Comparison of ENCODE assay signal across 11 cellular contexts in the genomic region with DNA sequence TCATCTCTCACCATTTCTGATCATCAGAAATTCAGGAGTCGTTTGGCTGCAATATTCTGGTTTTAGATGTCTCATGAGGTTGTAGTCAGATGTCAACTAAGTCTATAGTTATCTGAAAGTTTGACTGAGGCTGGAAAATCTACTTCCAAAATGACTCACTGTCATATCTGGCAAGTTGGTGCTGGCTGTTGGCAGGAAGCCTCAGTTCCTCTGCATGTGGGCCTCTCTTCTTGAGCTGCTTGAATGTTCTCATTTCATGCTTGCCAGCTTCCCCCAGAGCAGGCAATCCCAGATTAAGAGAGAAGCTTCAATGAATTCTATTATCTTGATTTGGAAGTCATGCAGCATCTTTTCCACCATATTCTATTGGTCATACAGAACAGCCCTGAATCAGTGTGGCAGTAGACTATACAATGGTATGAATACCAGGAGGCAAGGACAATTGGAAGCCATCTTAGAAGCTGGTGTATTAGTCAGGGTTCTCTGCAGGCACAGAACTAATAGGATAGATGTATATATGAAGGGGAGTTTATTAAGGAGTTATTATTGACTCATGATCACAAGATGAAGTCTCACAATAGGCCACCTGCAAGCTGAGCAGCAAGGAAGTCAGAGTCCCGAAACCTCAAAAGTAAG. TPM values are rescaled to one million over a fixed set of nuclear protein-coding genes. Genes with fewer than 3 reads are reported as not detected.
DNase-seq lines count a peak whose midpoint lies in the region; ATAC-seq and TF ChIP-seq lines count a peak whose summit lies in the region.
"Had no signal": no experiment of that assay in that cellular context is flagged by ENCODE, and none has a peak within 500 bp of the region (broad histone marks: within the 10 kb centered on the region; RNA-seq: fewer than 3 reads in every experiment).

No MANE protein-coding gene starts in this region.

- no peaks in the 10 kb centered on the region for H3K27me3 Mint-ChIP-seq in activated CD8-positive, alpha-beta T cell treated with anti-CD3 and anti-CD28 coated beads for 36 hours
- no peaks in the 10 kb centered on the region for H3K27me3 Mint-ChIP-seq in activated CD8-positive, alpha-beta T cell treated with anti-CD3 and anti-CD28 coated beads, Interleukin-2, amount 10 ng/mL, durations not matched to agents 7 days and 5 days (ENCODE audit: low read depth)
- H3K27me3 Mint-ChIP-seq: activated naive CD8-positive, alpha-beta T cell had no signal

- no peak overlapping the region for H3K4me3 ChIP-seq in cardiac fibroblast (replicated peaks in 1 of 2; ENCODE audit: low read depth in 2 of 2, low read length in 2 of 2)
- H3K4me3 ChIP-seq in skeletal muscle cell (ENCODE audit: low read depth, low read length), result no peak overlapping the region
- H3K4me3 ChIP-seq in gastroesophageal sphincter, result no peak overlapping the region
- H3K4me3 ChIP-seq: skin epidermis had no signal

- CTCF ChIA-PET in activated CD8-positive, alpha-beta T cell treated with anti-CD3 and anti-CD28 coated beads for 36 hours (lab: Charles Lee), result interaction anchor here (1.0 to 1.3 kb wide), 2 partner anchors 10 to 76 kb away, joined by 3 to 4 read pairs; no protein-coding TSS in a partner anchor
- CTCF ChIA-PET in activated CD8-positive, alpha-beta T cell treated with anti-CD3 and anti-CD28 coated beads, Interleukin-2, amount 10 ng/mL, durations not matched to agents 7 days and 5 days (lab: Charles Lee), result interaction anchor here (0.9 to 2.5 kb wide), 4 partner anchors 37 to 193 kb away, joined by 3 to 10 read pairs (median 6); no protein-coding TSS in a partner anchor

- no peak for TF ChIP-seq CTCF in activated CD8-positive, alpha-beta T cell treated with anti-CD3 and anti-CD28 coated beads for 36 hours (IDR thresholded peaks at IDR 0.05)
- no peak for TF ChIP-seq CTCF in cardiac fibroblast (IDR thresholded peaks at IDR 0.05; ENCODE audit: low read depth, low read length)
- no peak for TF ChIP-seq CTCF in gastroesophageal sphincter (IDR thresholded peaks at IDR 0.05)

- 76 to 100% methylated on average over 2 of the region's 2 CpGs for WGBS in gastroesophageal sphincter (ENCODE audit: low coverage in 1 of 2), 2 donors

- no peak for TF ChIP-seq POLR2A in gastroesophageal sphincter (IDR thresholded peaks at IDR 0.05)

- intact Hi-C loops in activated CD8-positive, alpha-beta T cell treated with anti-CD3 and anti-CD28 coated beads for 36 hours (cut with micrococcal nuclease), result no loop called here

- TF ChIP-seq EP300 in gastroesophageal sphincter (IDR thresholded peaks at IDR 0.05), result no peak

- H3K4me1 Mint-ChIP-seq in activated CD8-positive, alpha-beta T cell treated with anti-CD3 and anti-CD28 coated beads for 36 hours (ENCODE audit: low read depth), result peaks cover 16% of the 10 kb centered on the region
- H3K4me1 Mint-ChIP-seq in activated CD8-positive, alpha-beta T cell treated with anti-CD3 and anti-CD28 coated beads, Interleukin-2, amount 10 ng/mL, durations not matched to agents 7 days and 5 days (ENCODE audit: low read depth), result peaks cover 16% of the 10 kb centered on the region

- POLR2A ChIA-PET in activated CD8-positive, alpha-beta T cell treated with anti-CD3 and anti-CD28 coated beads for 36 hours (lab: Charles Lee), result interaction anchor here (0.6 kb wide), 1 partner anchor 67 kb away, joined by 4 read pairs; no protein-coding TSS in a partner anchor
- POLR2A ChIA-PET in activated CD8-positive, alpha-beta T cell treated with anti-CD3 and anti-CD28 coated beads, Interleukin-2, amount 10 ng/mL, durations not matched to agents 7 days and 5 days (lab: Charles Lee), result interaction anchor here (1.4 kb wide), 1 partner anchor 72 kb away, joined by 3 read pairs; no protein-coding TSS in a partner anchor

- DNase-seq in activated CD8-positive, alpha-beta T cell treated with anti-CD3 and anti-CD28 coated beads for 36 hours, result peak; percentile 29
- no peak for DNase-seq in activated CD8-positive, alpha-beta T cell treated with anti-CD3 and anti-CD28 coated beads, Interleukin-2, amount 10 ng/mL, durations not matched to agents 7 days and 5 days
- DNase-seq in MV-4-11 (lab: John Stamatoyannopoulos, UW) (peak; percentile 36), cardiac fibroblast (ENCODE audit: low read depth in 2 of 2) (peak; percentile 75 to 88), skeletal muscle cell (ENCODE audit: low read depth) (peak; percentile 45), NAMALWA (ENCODE audit: low spot score) (no peak)
- DNase-seq in stimulated activated CD8-positive, alpha-beta memory T cell treated with anti-CD3 and anti-CD28 coated beads, Interleukin-4, amount 100 ng/mL, for 48 hours, result no peak
- DNase-seq: SIG-M5 had no signal

- no peaks in the 10 kb centered on the region for H3K4me1 ChIP-seq in gastroesophageal sphincter

- H3K27ac Mint-ChIP-seq in activated CD8-positive, alpha-beta T cell treated with anti-CD3 and anti-CD28 coated beads for 36 hours, result no peak overlapping the region
- no peak overlapping the region for H3K27ac Mint-ChIP-seq in activated CD8-positive, alpha-beta T cell treated with anti-CD3 and anti-CD28 coated beads, Interleukin-2, amount 10 ng/mL, durations not matched to agents 7 days and 5 days
- H3K27ac Mint-ChIP-seq: activated naive CD8-positive, alpha-beta T cell had no signal

- H3K9me3 ChIP-seq in gastroesophageal sphincter, result no peaks in the 10 kb centered on the region

- no peaks in the 10 kb centered on the region for H3K36me3 ChIP-seq in gastroesophageal sphincter

- no peaks in the 10 kb centered on the region for H3K27me3 ChIP-seq in gastroesophageal sphincter

- no peaks in the 10 kb centered on the region for H3K36me3 Mint-ChIP-seq in activated CD8-positive, alpha-beta T cell treated with anti-CD3 and anti-CD28 coated beads for 36 hours (ENCODE audit: low read depth)
- no peaks in the 10 kb centered on the region for H3K36me3 Mint-ChIP-seq in activated CD8-positive, alpha-beta T cell treated with anti-CD3 and anti-CD28 coated beads, Interleukin-2, amount 10 ng/mL, durations not matched to agents 7 days and 5 days (ENCODE audit: low read depth)
- H3K36me3 Mint-ChIP-seq: activated naive CD8-positive, alpha-beta T cell had no signal

- H3K9me3 Mint-ChIP-seq in activated CD8-positive, alpha-beta T cell treated with anti-CD3 and anti-CD28 coated beads for 36 hours, result no peaks in the 10 kb centered on the region
- H3K9me3 Mint-ChIP-seq in activated CD8-positive, alpha-beta T cell treated with anti-CD3 and anti-CD28 coated beads, Interleukin-2, amount 10 ng/mL, durations not matched to agents 7 days and 5 days (ENCODE audit: insufficient read depth), result no peaks in the 10 kb centered on the region

- H3K4me3 Mint-ChIP-seq in activated CD8-positive, alpha-beta T cell treated with anti-CD3 and anti-CD28 coated beads for 36 hours, result no peak overlapping the region
- no peak overlapping the region for H3K4me3 Mint-ChIP-seq in activated CD8-positive, alpha-beta T cell treated with anti-CD3 and anti-CD28 coated beads, Interleukin-2, amount 10 ng/mL, durations not matched to agents 7 days and 5 days
- H3K4me3 Mint-ChIP-seq: activated naive CD8-positive, alpha-beta T cell had no signal

- no peak overlapping the region for H3K27ac ChIP-seq in gastroesophageal sphincter
- H3K27ac ChIP-seq: skin epidermis had no signal

- ATAC-seq in activated CD8-positive, alpha-beta T cell treated with anti-CD3 and anti-CD28 coated beads for 36 hours, result peak; percentile 76
- no peak for ATAC-seq in activated CD8-positive, alpha-beta T cell treated with anti-CD3 and anti-CD28 coated beads, Interleukin-2, amount 10 ng/mL, durations not matched to agents 7 days and 5 days
- ATAC-seq in gastroesophageal sphincter, result no peak

RNA-seq across cellular contexts. Expression of gene ELF2, which starts 46.8 kb away (rescaled TPM):
- total RNA-seq in activated CD8-positive, alpha-beta T cell treated with anti-CD3 and anti-CD28 coated beads for 36 hours, result 10 to 100 TPM; 20.1 to 20.4 TPM
- total RNA-seq in activated CD8-positive, alpha-beta T cell treated with anti-CD3 and anti-CD28 coated beads, Interleukin-2, amount 10 ng/mL, durations not matched to agents 7 days and 5 days, result 10 to 100 TPM; 34.3 to 36.3 TPM
- 10 to 100 TPM; 51.2 to 73.0 (median 60.0) TPM for total RNA-seq in gastroesophageal sphincter

RNA-seq across cellular contexts. Expression of gene MGARP, which starts 56.2 kb away (rescaled TPM):
- total RNA-seq in activated CD8-positive, alpha-beta T cell treated with anti-CD3 and anti-CD28 coated beads for 36 hours, result under 1 TPM; 0.22 to 0.32 TPM
- under 1 TPM in 1 of 2 experiments, not detected in 1; 0.26 TPM for total RNA-seq in activated CD8-positive, alpha-beta T cell treated with anti-CD3 and anti-CD28 coated beads, Interleukin-2, amount 10 ng/mL, durations not matched to agents 7 days and 5 days
- total RNA-seq in gastroesophageal sphincter, result 1 to 10 TPM in 3 of 4 donors, under 1 TPM in 1; 0.94 to 6.5 (median 1.7) TPM

Comparison
In these comparisons a context has a peak if more than half of its experiments do, and no peak if none do; other contexts are left out.
1. DNase-seq: peak in activated CD8-positive, alpha-beta T cell treated with anti-CD3 and anti-CD28 coated beads for 36 hours (single experiment), MV-4-11 (single experiment), cardiac fibroblast (2 of 2) and skeletal muscle cell (single experiment); none in activated CD8-positive, alpha-beta T cell treated with anti-CD3 and anti-CD28 coated beads, Interleukin-2, amount 10 ng/mL, durations not matched to agents 7 days and 5 days (single experiment), stimulated activated CD8-positive, alpha-beta memory T cell treated with anti-CD3 and anti-CD28 coated beads, Interleukin-4, amount 100 ng/mL, for 48 hours (single experiment) and NAMALWA (single experiment).